ENCODE assay signal across 1 cellular context in the genomic region with DNA sequence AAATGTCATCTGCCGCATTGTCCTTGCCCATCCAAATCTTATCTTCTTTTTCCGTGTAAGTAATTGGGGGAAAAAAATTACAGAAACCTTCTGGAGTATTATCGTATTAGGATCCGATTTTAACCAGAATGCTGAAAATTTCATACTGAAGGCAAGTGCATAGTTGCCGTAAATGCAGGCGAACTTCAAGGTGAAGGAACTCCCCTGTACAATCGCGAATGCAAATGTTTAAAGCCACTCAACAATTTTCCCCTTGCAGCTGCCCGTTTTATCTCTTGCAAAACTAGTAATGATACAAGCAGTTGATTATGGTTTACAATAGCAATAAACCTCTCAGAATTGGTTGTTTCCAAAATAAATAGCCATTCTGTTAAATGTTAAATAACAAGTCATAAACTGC.
TF ChIP-seq lines count a peak whose summit lies in the region.

No MANE protein-coding gene starts in this region.

TF ChIP-seq in GM23338, 12 proteins besides CTCF, POLR2A, EP300 and RAD21 (continued from another document):
- no peak for TF ChIP-seq ZNF462 (CRISPR knock-in tag; IDR thresholded peaks at IDR 0.05)
- TF ChIP-seq NANOG (IDR thresholded peaks at IDR 0.05; ENCODE audit: borderline replicate concordance): no peak
- TF ChIP-seq EZH2 (IDR thresholded peaks at IDR 0.05; ENCODE audit: low read depth, unreplicated experiment): no peak
- TF ChIP-seq, protein P1, sequence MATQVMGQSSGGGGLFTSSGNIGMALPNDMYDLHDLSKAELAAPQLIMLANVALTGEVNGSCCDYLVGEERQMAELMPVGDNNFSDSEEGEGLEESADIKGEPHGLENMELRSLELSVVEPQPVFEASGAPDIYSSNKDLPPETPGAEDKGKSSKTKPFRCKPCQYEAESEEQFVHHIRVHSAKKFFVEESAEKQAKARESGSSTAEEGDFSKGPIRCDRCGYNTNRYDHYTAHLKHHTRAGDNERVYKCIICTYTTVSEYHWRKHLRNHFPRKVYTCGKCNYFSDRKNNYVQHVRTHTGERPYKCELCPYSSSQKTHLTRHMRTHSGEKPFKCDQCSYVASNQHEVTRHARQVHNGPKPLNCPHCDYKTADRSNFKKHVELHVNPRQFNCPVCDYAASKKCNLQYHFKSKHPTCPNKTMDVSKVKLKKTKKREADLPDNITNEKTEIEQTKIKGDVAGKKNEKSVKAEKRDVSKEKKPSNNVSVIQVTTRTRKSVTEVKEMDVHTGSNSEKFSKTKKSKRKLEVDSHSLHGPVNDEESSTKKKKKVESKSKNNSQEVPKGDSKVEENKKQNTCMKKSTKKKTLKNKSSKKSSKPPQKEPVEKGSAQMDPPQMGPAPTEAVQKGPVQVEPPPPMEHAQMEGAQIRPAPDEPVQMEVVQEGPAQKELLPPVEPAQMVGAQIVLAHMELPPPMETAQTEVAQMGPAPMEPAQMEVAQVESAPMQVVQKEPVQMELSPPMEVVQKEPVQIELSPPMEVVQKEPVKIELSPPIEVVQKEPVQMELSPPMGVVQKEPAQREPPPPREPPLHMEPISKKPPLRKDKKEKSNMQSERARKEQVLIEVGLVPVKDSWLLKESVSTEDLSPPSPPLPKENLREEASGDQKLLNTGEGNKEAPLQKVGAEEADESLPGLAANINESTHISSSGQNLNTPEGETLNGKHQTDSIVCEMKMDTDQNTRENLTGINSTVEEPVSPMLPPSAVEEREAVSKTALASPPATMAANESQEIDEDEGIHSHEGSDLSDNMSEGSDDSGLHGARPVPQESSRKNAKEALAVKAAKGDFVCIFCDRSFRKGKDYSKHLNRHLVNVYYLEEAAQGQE (IDR thresholded peaks at IDR 0.05; ENCODE audit: unreplicated experiment): no peak
- TF ChIP-seq, protein P2, sequence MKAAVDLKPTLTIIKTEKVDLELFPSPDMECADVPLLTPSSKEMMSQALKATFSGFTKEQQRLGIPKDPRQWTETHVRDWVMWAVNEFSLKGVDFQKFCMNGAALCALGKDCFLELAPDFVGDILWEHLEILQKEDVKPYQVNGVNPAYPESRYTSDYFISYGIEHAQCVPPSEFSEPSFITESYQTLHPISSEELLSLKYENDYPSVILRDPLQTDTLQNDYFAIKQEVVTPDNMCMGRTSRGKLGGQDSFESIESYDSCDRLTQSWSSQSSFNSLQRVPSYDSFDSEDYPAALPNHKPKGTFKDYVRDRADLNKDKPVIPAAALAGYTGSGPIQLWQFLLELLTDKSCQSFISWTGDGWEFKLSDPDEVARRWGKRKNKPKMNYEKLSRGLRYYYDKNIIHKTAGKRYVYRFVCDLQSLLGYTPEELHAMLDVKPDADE (IDR thresholded peaks at IDR 0.05): no peak
- no peak for TF ChIP-seq ZNF114 (CRISPR knock-in tag; IDR thresholded peaks at IDR 0.05)
